In the genomic region with DNA sequence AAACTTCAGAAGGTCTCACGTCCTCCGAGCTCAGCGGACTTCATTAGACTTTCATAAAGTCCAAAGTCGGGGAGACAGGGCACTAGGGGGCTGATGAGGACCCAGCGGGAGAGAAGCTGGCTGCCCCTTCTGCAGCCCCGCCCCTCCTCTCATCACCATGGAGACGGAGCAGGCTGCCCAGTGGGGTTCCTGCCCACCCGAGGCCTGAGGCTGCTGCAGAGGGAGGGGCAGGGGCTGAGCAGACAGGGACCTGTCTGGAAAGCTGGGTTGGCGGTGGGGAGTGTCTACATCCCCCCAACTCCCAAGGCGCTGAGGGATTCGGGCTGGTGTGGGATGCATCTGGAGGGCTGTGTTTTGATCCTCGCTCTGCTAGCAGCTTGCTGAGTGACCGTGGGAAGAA, we compare ENCODE assay signal across 1 cellular context.
TF ChIP-seq lines count a peak whose summit lies in the region.

No MANE protein-coding gene starts in this region.

TF ChIP-seq in K562, 482 proteins besides CTCF, POLR2A, EP300 and RAD21:
- TF ChIP-seq RFX1 (IDR thresholded peaks at IDR 0.05), result peak; percentile 69
- TF ChIP-seq NCOA4 (IDR thresholded peaks at IDR 0.05; ENCODE audit: partially characterized antibody), result no peak
- no peak for TF ChIP-seq ZZZ3 (IDR thresholded peaks at IDR 0.05)
- TF ChIP-seq RCOR1 (IDR thresholded peaks at IDR 0.05; ENCODE audit: borderline replicate concordance in 1 of 2, low read depth in 2 of 2, low read length in 2 of 2), result peak in 1 of 2 experiments; percentile 56; a peak in 1 of 4 replicates
- TF ChIP-seq FOXJ2 (tag; IDR thresholded peaks at IDR 0.05), result no peak
- no peak for TF ChIP-seq ZNF561 (CRISPR knock-in tag; conservative IDR thresholded peaks at IDR 0.05)
- 0 out of 4 replicates have a peak, but pooled peaks of 1 of the 2 experiments have one; percentile 14 for TF ChIP-seq KDM1A (IDR thresholded peaks at IDR 0.05)
